8 cellular contexts compared by ENCODE assay signal in the genomic region with DNA sequence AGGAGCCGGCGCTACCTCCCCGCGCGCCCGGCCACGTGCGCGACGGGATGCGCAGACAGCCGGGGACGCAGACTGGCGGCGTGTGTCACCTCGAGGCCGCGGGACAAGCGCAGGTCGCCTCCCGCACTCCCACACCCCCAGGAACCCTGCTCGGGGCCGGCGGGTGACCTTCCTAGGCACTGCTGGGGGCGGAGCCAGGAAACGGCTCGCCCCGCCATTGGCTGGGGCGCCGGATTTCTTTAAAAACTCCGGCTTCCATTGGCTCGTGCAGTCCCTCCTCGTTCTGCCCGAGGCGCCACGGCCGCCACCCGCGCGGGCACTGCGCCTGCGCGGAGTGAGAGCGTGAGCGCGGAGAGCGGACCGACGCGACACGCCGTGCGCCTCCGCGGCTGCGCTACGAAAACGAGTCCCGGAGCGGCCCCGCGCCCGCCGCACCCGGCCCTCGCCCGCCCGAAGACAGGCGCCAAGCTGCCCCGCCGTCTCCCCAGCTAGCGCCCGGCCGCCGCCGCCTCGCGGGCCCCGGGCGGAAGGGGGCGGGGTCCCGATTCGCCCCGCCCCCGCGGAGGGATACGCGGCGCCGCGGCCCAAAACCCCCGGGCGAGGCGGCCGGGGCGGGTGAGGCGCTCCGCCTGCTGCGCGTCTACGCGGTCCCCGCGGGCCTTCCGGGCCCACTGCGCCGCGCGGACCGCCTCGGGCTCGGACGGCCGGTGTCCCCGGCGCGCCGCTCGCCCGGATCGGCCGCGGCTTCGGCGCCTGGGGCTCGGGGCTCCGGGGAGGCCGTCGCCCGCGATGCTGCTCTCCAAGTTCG. TPM values are rescaled to one million over a fixed set of nuclear protein-coding genes. Genes with fewer than 3 reads are reported as not detected.
DNase-seq lines count a peak whose midpoint lies in the region; TF ChIP-seq lines count a peak whose summit lies in the region.

A gene (plus strand): TSS at position 614 of the 808 bp plus-strand sequence. CDS start 176 bp downstream, at position 790.

- H3K36me3 ChIP-seq in MG63 = peaks cover 28% of the 10 kb centered on the region

- H2BK12ac ChIP-seq in H9 (ENCODE audit: insufficient read length, low read depth, low read length) = no peak within 1 kb of the TSS

- no peaks in the 10 kb centered on the region for H3K4me1 ChIP-seq in H9 (ENCODE audit: insufficient read depth, low read length)

- no peak within 1 kb of the TSS for H4K91ac ChIP-seq in H9 (ENCODE audit: insufficient read length, low read depth, low read length)

- H3K4me2 ChIP-seq in H9 (ENCODE audit: insufficient read depth, insufficient read length, low read length) = peak within 1 kb of the TSS; percentile 54

- H3K18ac ChIP-seq in H9 (ENCODE audit: insufficient read length, low read depth, low read length) = peak within 1 kb of the TSS; percentile 37

- no peak within 1 kb of the TSS for H3K4ac ChIP-seq in H9 (ENCODE audit: low read depth, low read length)

- TF ChIP-seq CTCF in H9 (conservative IDR thresholded peaks at IDR 0.05) (no peak), nephron progenitor cell (IDR thresholded peaks at IDR 0.05) (no peak)

- H3K9me3 ChIP-seq in H9 (ENCODE audit: control insufficient read depth, low read depth, low read length) (no peaks in the 10 kb centered on the region), MG63 (no peaks in the 10 kb centered on the region)

- H3K56ac ChIP-seq in H9 (ENCODE audit: insufficient read length, low read depth, low read length) = no peak within 1 kb of the TSS

- in situ Hi-C loops in G401 (cut with HindIII; ENCODE audit: low sequenced_read_pairs) = no loop called here

- no peak within 1 kb of the TSS for H2BK5ac ChIP-seq in H9 (ENCODE audit: insufficient read length, low read length)

- peaks cover 4% of the 10 kb centered on the region for H3K27me3 Mint-ChIP-seq in H9 (ENCODE audit: low read depth)
- H3K27me3 Mint-ChIP-seq in nephron progenitor cell (ENCODE audit: low read depth, poor library complexity) = no peaks in the 10 kb centered on the region
- no peaks in the 10 kb centered on the region for H3K27me3 Mint-ChIP-seq in stimulated activated naive CD8-positive, alpha-beta T cell treated with anti-CD3 and anti-CD28 coated beads, Interleukin-15, Interleukin-2, amounts not matched to agents 100 ng/mL and 50 ng/mL, for 24 hours

- H3K4me1 Mint-ChIP-seq in H9 (peaks cover 2 to 10% of the 10 kb centered on the region in 2 experiments; a peak in 2 of 4 replicates), nephron progenitor cell (peaks cover 37% of the 10 kb centered on the region)
- peaks cover 29% of the 10 kb centered on the region for H3K4me1 Mint-ChIP-seq in stimulated activated naive CD8-positive, alpha-beta T cell treated with anti-CD3 and anti-CD28 coated beads, Interleukin-15, Interleukin-2, amounts not matched to agents 100 ng/mL and 50 ng/mL, for 24 hours (ENCODE audit: low read depth)

- H4K20me1 ChIP-seq in H9 (ENCODE audit: control insufficient read depth, insufficient read depth, insufficient read length) = no peaks in the 10 kb centered on the region

- H3K9me3 Mint-ChIP-seq in H9 (no peaks in the 10 kb centered on the region), nephron progenitor cell (no peaks in the 10 kb centered on the region)
- H3K9me3 Mint-ChIP-seq in stimulated activated naive CD8-positive, alpha-beta T cell treated with anti-CD3 and anti-CD28 coated beads, Interleukin-15, Interleukin-2, amounts not matched to agents 100 ng/mL and 50 ng/mL, for 24 hours = no peaks in the 10 kb centered on the region

- no peak within 1 kb of the TSS for H2BK120ac ChIP-seq in H9 (ENCODE audit: low read depth, low read length, poor library complexity, severe bottlenecking)

- H3K27me3 ChIP-seq in H9 (ENCODE audit: insufficient read depth, low read length) (no peaks in the 10 kb centered on the region), MG63 (no peaks in the 10 kb centered on the region)

- no peak within 1 kb of the TSS for H2AK5ac ChIP-seq in H9 (ENCODE audit: insufficient read length, low read length)

- H3K36me3 Mint-ChIP-seq in H9 (ENCODE audit: insufficient read depth in 1 of 3, low read depth in 3 of 3) = peaks cover 8 to 17% (median 14%) of the 10 kb centered on the region in 3 experiments; a peak in 6 of 7 replicates
- no peaks in the 10 kb centered on the region for H3K36me3 Mint-ChIP-seq in nephron progenitor cell (ENCODE audit: low read depth)
- peaks cover 28% of the 10 kb centered on the region for H3K36me3 Mint-ChIP-seq in stimulated activated naive CD8-positive, alpha-beta T cell treated with anti-CD3 and anti-CD28 coated beads, Interleukin-15, Interleukin-2, amounts not matched to agents 100 ng/mL and 50 ng/mL, for 24 hours (ENCODE audit: low read depth)

- H3K4me3 Mint-ChIP-seq in H9 (peak within 1 kb of the TSS; percentile 84 to 88), nephron progenitor cell (peak within 1 kb of the TSS; percentile 86)
- H3K4me3 Mint-ChIP-seq in stimulated activated naive CD8-positive, alpha-beta T cell treated with anti-CD3 and anti-CD28 coated beads, Interleukin-15, Interleukin-2, amounts not matched to agents 100 ng/mL and 50 ng/mL, for 24 hours = peak within 1 kb of the TSS; percentile 93

- H4K5ac ChIP-seq in H9 (ENCODE audit: insufficient read length, low read depth, low read length) = no peak within 1 kb of the TSS

- H2BK15ac ChIP-seq in H9 (ENCODE audit: low read depth, low read length) = no peak within 1 kb of the TSS

- peak within 1 kb of the TSS; percentile 72 for H3K4me3 ChIP-seq in MG63

- peak within 1 kb of the TSS; percentile 74 for H3K14ac ChIP-seq in H9 (ENCODE audit: insufficient read depth, low read length)

- no peak within 1 kb of the TSS for H3K27ac ChIP-seq in H9 (ENCODE audit: insufficient read length, low read depth, low read length)

- H3K23ac ChIP-seq in H9 (ENCODE audit: insufficient read length, low read depth, low read length) = no peak within 1 kb of the TSS

- H3T11ph ChIP-seq in H9 (ENCODE audit: low read length) = no peak within 1 kb of the TSS

- H3K9ac ChIP-seq in H9 (ENCODE audit: extremely low read depth, insufficient read length, low read length) = peak within 1 kb of the TSS; percentile 77

- no peak within 1 kb of the TSS for H2BK20ac ChIP-seq in H9 (ENCODE audit: low read depth, low read length, poor library complexity, severe bottlenecking)

- H3K27ac Mint-ChIP-seq in H9 (no peak within 1 kb of the TSS), nephron progenitor cell (peak within 1 kb of the TSS; percentile 69)
- peak within 1 kb of the TSS; percentile 93 for H3K27ac Mint-ChIP-seq in stimulated activated naive CD8-positive, alpha-beta T cell treated with anti-CD3 and anti-CD28 coated beads, Interleukin-15, Interleukin-2, amounts not matched to agents 100 ng/mL and 50 ng/mL, for 24 hours

- H3K79me2 ChIP-seq in H9 (ENCODE audit: insufficient read depth, low read length) = peaks cover 3% of the 10 kb centered on the region; the same call in 1 of the 2 replicates

- no peak within 1 kb of the TSS for H2AFZ ChIP-seq in H9 (ENCODE audit: low read length)

- H3K23me2 ChIP-seq in H9 (ENCODE audit: insufficient read length, low read depth, low read length, poor library complexity, severe bottlenecking) = no peaks in the 10 kb centered on the region

- peaks cover 6% of the 10 kb centered on the region for H3K79me1 ChIP-seq in H9 (ENCODE audit: insufficient read depth, low read depth, low read length, poor library complexity, severe bottlenecking)

- H4K8ac ChIP-seq in H9 (replicated peaks; ENCODE audit: insufficient read length, low read depth, low read length) = no peak within 1 kb of the TSS

- DNase-seq in G401 (ENCODE audit: low spot score) = peak; percentile 94
- DNase-seq in H9 = peak; percentile 94
- peak; percentile 94 for DNase-seq in MG63
- DNase-seq in SIG-M5 (lab: John Stamatoyannopoulos, UW) = peak; percentile 31
- DNase-seq in activated gamma-delta T cell (lab: John Stamatoyannopoulos, UW) = peak; percentile 90
- DNase-seq in fibroblast of the conjunctiva (ENCODE audit: low read depth) = peak; percentile 90
- peak; percentile 90 for DNase-seq in nephron progenitor cell

- WGBS in H9 (ENCODE audit: extremely low coverage, insufficient read length, low lambda C conversion rate) = no CpG with 5 or more reads among the region's 132 CpGs

RNA-seq across cellular contexts. Expression of the gene that starts here (rescaled TPM):
- total RNA-seq in G401 (2014; rRNA removed; shearing (Covaris generic)) = 106 and 157 TPM in 2 replicates
- 43.4 and 45.1 TPM in 2 replicates for total RNA-seq in H9 (2021)
- 29.3 and 37.1 TPM in 2 replicates for total RNA-seq in MG63 (2014; rRNA removed; shearing (Covaris generic); ENCODE audit: low replicate concordance)

Comparison
In these comparisons a context has a peak if more than half of its experiments do, and no peak if none do; other contexts are left out.
1. DNase-seq: peak in every context shown above with its lines; median percentile 94 in G401; 94 in H9; 94 in MG63; 90 in activated gamma-delta T cell; 90 in fibroblast of the conjunctiva; 90 in nephron progenitor cell; 31 in SIG-M5.
2. H3K27ac Mint-ChIP-seq: peak in nephron progenitor cell (single experiment) and stimulated activated naive CD8-positive, alpha-beta T cell treated with anti-CD3 and anti-CD28 coated beads, Interleukin-15, Interleukin-2, amounts not matched to agents 100 ng/mL and 50 ng/mL, for 24 hours (single experiment); none in H9 (0 of 3).
3. Peak in every context shown above with its lines, with median percentiles within 50 percentile points of each other: H3K4me3 Mint-ChIP-seq.